In the genomic region with DNA sequence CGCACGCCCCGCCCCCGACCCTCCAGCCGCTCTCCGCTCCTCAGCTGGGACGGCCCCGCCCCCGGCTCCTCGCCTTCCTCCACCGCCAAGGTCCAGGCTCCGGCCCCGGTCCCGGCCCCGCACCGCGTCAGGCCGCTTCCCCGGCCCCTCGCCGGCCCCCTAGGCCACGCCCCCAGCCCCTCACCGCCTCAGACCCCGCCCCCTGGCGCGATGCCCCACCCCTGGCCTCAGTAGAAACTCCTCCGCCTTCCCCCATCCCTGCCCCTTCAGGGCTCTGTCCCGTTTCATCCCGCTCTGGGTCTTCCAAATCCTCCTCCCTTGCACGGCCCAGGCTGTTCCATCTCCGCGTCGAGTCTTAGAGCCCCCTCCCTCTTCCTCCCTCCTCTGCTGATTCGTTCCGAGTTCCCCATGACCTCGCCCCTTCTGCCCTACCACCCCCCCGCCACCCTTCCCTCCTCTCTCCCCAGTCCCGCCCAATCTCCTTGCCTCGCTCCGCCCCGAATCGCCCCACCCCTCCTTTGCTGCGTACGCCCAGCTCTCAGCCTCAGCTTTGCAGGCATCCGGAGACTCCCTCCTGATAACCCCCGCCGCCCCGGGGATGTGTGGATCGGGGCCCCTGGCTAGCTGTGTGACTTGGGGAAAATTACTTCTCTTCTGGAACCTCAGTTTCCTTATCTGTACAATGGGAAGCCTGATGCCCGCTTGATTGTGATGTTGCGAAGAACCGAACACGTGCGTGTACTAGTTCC, we compare ENCODE assay signal across 8 cellular contexts. TPM values are rescaled to one million over a fixed set of nuclear protein-coding genes. Genes with fewer than 3 reads are reported as not detected.
DNase-seq lines count a peak whose midpoint lies in the region; ATAC-seq and TF ChIP-seq lines count a peak whose summit lies in the region.

No MANE protein-coding gene starts in this region.

- H3K27ac ChIP-seq in colonic mucosa = peak overlapping the region; percentile 68
- peak overlapping the region; percentile 68 for H3K27ac ChIP-seq in layer of hippocampus (ENCODE audit: low read depth, low read length)

- peak; percentile 53 for ATAC-seq in HG02678 (IDR thresholded peaks at IDR 0.05; ENCODE audit: unreplicated experiment)
- ATAC-seq in HG03196 (IDR thresholded peaks at IDR 0.05; ENCODE audit: unreplicated experiment) = no peak

- H3K4me1 Mint-ChIP-seq in activated CD4-positive, alpha-beta T cell treated with anti-CD3 and anti-CD28 coated beads, Interleukin-2, amount 10 ng/mL, durations not matched to agents 24 days and 14 days = peaks cover 17% of the 10 kb centered on the region

- no peaks in the 10 kb centered on the region for H3K9me3 Mint-ChIP-seq in activated CD4-positive, alpha-beta T cell treated with anti-CD3 and anti-CD28 coated beads, Interleukin-2, amount 10 ng/mL, durations not matched to agents 24 days and 14 days

- no peaks in the 10 kb centered on the region for H3K4me1 ChIP-seq in colonic mucosa

- H3K27ac Mint-ChIP-seq in activated CD4-positive, alpha-beta T cell treated with anti-CD3 and anti-CD28 coated beads, Interleukin-2, amount 10 ng/mL, durations not matched to agents 24 days and 14 days = peak overlapping the region; percentile 27

- intact Hi-C loops in activated CD4-positive, alpha-beta T cell treated with anti-CD3 and anti-CD28 coated beads, Interleukin-2, amount 10 ng/mL, durations not matched to agents 24 days and 14 days (cut with micrococcal nuclease) = loop anchor here (5.0 kb wide), 2 partner anchors 48 to 142 kb away; partner anchors contain the start of genes E2F2 and HNRNPR
- intact Hi-C loops in colonic mucosa (cut with DNase I) = loop anchor here (10.0 kb wide), 1 partner anchor 120 kb away; the partner anchor contains the start of gene ZNF436

- H3K9ac ChIP-seq in colonic mucosa (ENCODE audit: low read depth in 2 of 2, low read length in 2 of 2) = peak overlapping the region in 1 of 2 donors; percentile 8

- H3K27me3 ChIP-seq in colonic mucosa (peaks cover 2% of the 10 kb centered on the region), layer of hippocampus (ENCODE audit: control insufficient read depth, insufficient read depth, low read length) (no peaks in the 10 kb centered on the region)

- no peaks in the 10 kb centered on the region for H3K9me3 ChIP-seq in colonic mucosa

- H3K36me3 ChIP-seq in colonic mucosa = no peaks in the 10 kb centered on the region

- H3K27me3 Mint-ChIP-seq in activated CD4-positive, alpha-beta T cell treated with anti-CD3 and anti-CD28 coated beads, Interleukin-2, amount 10 ng/mL, durations not matched to agents 24 days and 14 days = peaks cover 65% of the 10 kb centered on the region

- TF ChIP-seq CTCF in colonic mucosa (IDR thresholded peaks at IDR 0.05) = no peak

- H3K36me3 Mint-ChIP-seq in activated CD4-positive, alpha-beta T cell treated with anti-CD3 and anti-CD28 coated beads, Interleukin-2, amount 10 ng/mL, durations not matched to agents 24 days and 14 days (ENCODE audit: low read depth) = no peaks in the 10 kb centered on the region

- peak overlapping the region; percentile 81 for H3K4me3 ChIP-seq in colonic mucosa

- DNase-seq in DMS153 treated with DMSO at 0.1 percent for 48 hours (lab: John Stamatoyannopoulos, UW; ENCODE audit: unreplicated experiment) (peak; percentile 67), NCI-H226 (peak; percentile 90), colonic mucosa (peak; percentile 97)
- peak; percentile 96 for DNase-seq in activated CD4-positive, alpha-beta T cell treated with anti-CD3 and anti-CD28 coated beads, Interleukin-2, amount 10 ng/mL, durations not matched to agents 24 days and 14 days
- DNase-seq in stimulated activated CD4-positive, alpha-beta T cell treated with anti-CD3 and anti-CD28 coated beads, Interleukin-1b, Interleukin-23, amount 100 ng/mL, for 24 hours (ENCODE audit: low read depth in 4 of 4, low spot score in 1 of 4) = peak; percentile 78 to 87 (median 84)

- peak overlapping the region; percentile 89 for H3K4me3 Mint-ChIP-seq in activated CD4-positive, alpha-beta T cell treated with anti-CD3 and anti-CD28 coated beads, Interleukin-2, amount 10 ng/mL, durations not matched to agents 24 days and 14 days

RNA-seq across cellular contexts. Expression of gene ASAP3, which starts 0.4 kb away (rescaled TPM):
- total RNA-seq in activated CD4-positive, alpha-beta T cell treated with anti-CD3 and anti-CD28 coated beads, Interleukin-2, amount 10 ng/mL, durations not matched to agents 24 days and 14 days = 0.40 and 0.63 TPM in 2 replicates
- total RNA-seq in colonic mucosa = 10 to 100 TPM; 22.9 to 27.3 TPM

RNA-seq across cellular contexts. Expression of gene E2F2, which starts 46.6 kb away (rescaled TPM):
- total RNA-seq in activated CD4-positive, alpha-beta T cell treated with anti-CD3 and anti-CD28 coated beads, Interleukin-2, amount 10 ng/mL, durations not matched to agents 24 days and 14 days = 30.4 and 33.7 TPM in 2 replicates
- total RNA-seq in colonic mucosa = 10 to 100 TPM in 1 of 2 donors, 1 to 10 TPM in 1; 8.2 to 32.9 TPM

RNA-seq across cellular contexts. Expression of gene TCEA3, which starts 59.9 kb away (rescaled TPM):
- total RNA-seq in activated CD4-positive, alpha-beta T cell treated with anti-CD3 and anti-CD28 coated beads, Interleukin-2, amount 10 ng/mL, durations not matched to agents 24 days and 14 days = 6.7 and 7.8 TPM in 2 replicates
- 100 to 1,000 TPM; 128 to 133 TPM for total RNA-seq in colonic mucosa

Comparison
In these comparisons a context has a peak if more than half of its experiments do, and no peak if none do; other contexts are left out.
1. RNA of gene ASAP3, which starts 0.4 kb away (total RNA-seq): 22.9 to 27.3 TPM in colonic mucosa; 0.40 to 0.63 TPM in activated CD4-positive, alpha-beta T cell treated with anti-CD3 and anti-CD28 coated beads, Interleukin-2, amount 10 ng/mL, durations not matched to agents 24 days and 14 days; every median in the first group is over 10 times any median in the second.
2. RNA of gene TCEA3, which starts 59.9 kb away (total RNA-seq): 128 to 133 TPM in colonic mucosa; 6.7 to 7.8 TPM in activated CD4-positive, alpha-beta T cell treated with anti-CD3 and anti-CD28 coated beads, Interleukin-2, amount 10 ng/mL, durations not matched to agents 24 days and 14 days; every median in the first group is over 10 times any median in the second.
3. Peak in every context shown above with its lines, with median percentiles within 50 percentile points of each other: DNase-seq.